26 cellular contexts compared by ENCODE assay signal in the genomic region with DNA sequence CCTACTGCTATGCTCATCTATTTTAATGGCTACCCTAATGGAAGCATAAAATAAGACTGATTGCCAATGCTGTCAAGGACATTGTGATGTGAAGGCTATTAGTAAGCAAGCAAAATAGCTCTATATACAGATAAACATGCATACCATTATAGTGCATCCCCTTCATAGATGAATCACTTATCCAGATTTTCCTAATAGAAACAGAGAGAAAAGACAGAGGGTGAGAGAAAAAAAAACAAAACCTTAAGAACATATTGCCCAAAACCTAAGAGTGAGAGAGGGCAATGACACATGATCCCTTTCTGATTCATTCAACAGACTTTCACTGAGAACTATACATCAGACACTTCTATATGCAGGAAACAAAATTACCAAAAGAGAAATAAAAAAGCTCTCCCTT.
"Had no signal": no experiment of that assay in that cellular context is flagged by ENCODE, and none has a peak within 500 bp of the region (broad histone marks: within the 10 kb centered on the region; RNA-seq: fewer than 3 reads in every experiment).

No MANE protein-coding gene starts in this region.

- H3K27me3 Mint-ChIP-seq: activated CD4-positive, alpha-beta memory T cell treated with anti-CD3 and anti-CD28 coated beads for 36 hours; activated CD4-positive, alpha-beta T cell treated with anti-CD3 and anti-CD28 coated beads, Interleukin-2, amount 10 ng/mL, durations not matched to agents 7 days and 5 days; activated naive CD4-positive, alpha-beta T cell treated with anti-CD3 and anti-CD28 coated beads, Interleukin-2, amount 10 ng/mL, durations not matched to agents 7 days and 5 days; activated naive CD8-positive, alpha-beta T cell treated with anti-CD3 and anti-CD28 coated beads for 36 hours; activated T-helper 17 cell treated with anti-CD3 and anti-CD28 coated beads, Interleukin-2, amount 50 U/mL, for 72 hours had no signal

- H3K27ac Mint-ChIP-seq: activated CD4-positive, alpha-beta memory T cell treated with anti-CD3 and anti-CD28 coated beads for 36 hours; activated CD4-positive, alpha-beta T cell treated with anti-CD3 and anti-CD28 coated beads, Interleukin-2, amount 10 ng/mL, durations not matched to agents 7 days and 5 days; activated naive CD8-positive, alpha-beta T cell treated with anti-CD3 and anti-CD28 coated beads for 36 hours; activated T-helper 17 cell treated with anti-CD3 and anti-CD28 coated beads, Interleukin-2, amount 50 U/mL, for 72 hours had no signal

- DNase-seq: activated CD4-positive, alpha-beta memory T cell treated with anti-CD3 and anti-CD28 coated beads for 36 hours; activated CD4-positive, alpha-beta T cell treated with anti-CD3 and anti-CD28 coated beads, Interleukin-2, amount 10 ng/mL, durations not matched to agents 7 days and 5 days; activated CD4-positive, CD25-positive, alpha-beta regulatory T cell; activated CD8-positive, alpha-beta memory T cell treated with anti-CD3 and anti-CD28 coated beads for 24 hours; activated gamma-delta T cell; activated naive CD4-positive, alpha-beta T cell treated with anti-CD3 and anti-CD28 coated beads, Interleukin-2, amount 10 ng/mL, durations not matched to agents 7 days and 5 days; activated naive CD8-positive, alpha-beta T cell treated with anti-CD3 and anti-CD28 coated beads for 36 hours; activated T-cell treated with anti-CD3 and anti-CD28 coated beads for 4 hours; activated T-cell treated with anti-CD3 and anti-CD28 coated beads, Interleukin-2, amount 50 U/mL, for 48 hours; anterior cingulate cortex; central memory CD4-positive, alpha-beta T cell; Kasumi-1; KBM-7; NCI-H1048; NCI-H146; NCI-H187 treated with DMSO at 0.1 percent for 48 hours; NCI-H2081 treated with DMSO at 0.1 percent for 48 hours; NCI-H526 treated with DMSO at 0.1 percent for 48 hours; NCI-H82; OCI-M1; Peyer's patch; SHP77 treated with DMSO at 0.1 percent for 48 hours; T-helper 1 cell had no signal

- H3K4me3 ChIP-seq: breast epithelium, Peyer's patch had no signal

- H3K9me3 ChIP-seq: breast epithelium, Peyer's patch had no signal

- H3K36me3 Mint-ChIP-seq: activated CD4-positive, alpha-beta memory T cell treated with anti-CD3 and anti-CD28 coated beads for 36 hours; activated naive CD4-positive, alpha-beta T cell treated with anti-CD3 and anti-CD28 coated beads, Interleukin-2, amount 10 ng/mL, durations not matched to agents 7 days and 5 days; activated naive CD8-positive, alpha-beta T cell treated with anti-CD3 and anti-CD28 coated beads for 36 hours had no signal

- H3K4me1 ChIP-seq: breast epithelium, Peyer's patch had no signal

- H3K36me3 ChIP-seq: breast epithelium, Peyer's patch had no signal

- H3K27ac ChIP-seq: breast epithelium, Peyer's patch, VCaP had no signal

- H3K4me3 Mint-ChIP-seq: activated CD4-positive, alpha-beta memory T cell treated with anti-CD3 and anti-CD28 coated beads for 36 hours; activated CD4-positive, alpha-beta T cell treated with anti-CD3 and anti-CD28 coated beads, Interleukin-2, amount 10 ng/mL, durations not matched to agents 7 days and 5 days; activated naive CD4-positive, alpha-beta T cell treated with anti-CD3 and anti-CD28 coated beads, Interleukin-2, amount 10 ng/mL, durations not matched to agents 7 days and 5 days; activated naive CD8-positive, alpha-beta T cell treated with anti-CD3 and anti-CD28 coated beads for 36 hours; activated T-helper 17 cell treated with anti-CD3 and anti-CD28 coated beads, Interleukin-2, amount 50 U/mL, for 72 hours had no signal

- H3K4me1 Mint-ChIP-seq: activated CD4-positive, alpha-beta T cell treated with anti-CD3 and anti-CD28 coated beads, Interleukin-2, amount 10 ng/mL, durations not matched to agents 7 days and 5 days; activated naive CD4-positive, alpha-beta T cell treated with anti-CD3 and anti-CD28 coated beads, Interleukin-2, amount 10 ng/mL, durations not matched to agents 7 days and 5 days; activated naive CD8-positive, alpha-beta T cell treated with anti-CD3 and anti-CD28 coated beads for 36 hours; activated T-helper 17 cell treated with anti-CD3 and anti-CD28 coated beads, Interleukin-2, amount 50 U/mL, for 72 hours had no signal

- H3K27me3 ChIP-seq: breast epithelium, Peyer's patch had no signal
